ENCODE assay signal across 1 cellular context in genomic region chr15:62766599-62766998, GRCh38.
TF ChIP-seq lines count a peak whose summit lies in the region.

No MANE protein-coding gene starts in this region.

TF ChIP-seq in SK-N-SH, 30 proteins besides CTCF, POLR2A, EP300 and RAD21 (continued from another document):
- TF ChIP-seq REST (IDR thresholded peaks at IDR 0.05; ENCODE audit: low read depth, low read length) (0 out of 2 replicates have a peak, but pooled peaks have one; percentile 43), CHD2 (IDR thresholded peaks at IDR 0.05; ENCODE audit: low read length, partially characterized antibody) (no peak), EZH2phosphoT487 (IDR thresholded peaks at IDR 0.05; ENCODE audit: borderline replicate concordance, low read depth) (no peak), FOXJ3 (CRISPR knock-in tag; IDR thresholded peaks at IDR 0.05) (no peak), MAX (IDR thresholded peaks at IDR 0.05; ENCODE audit: low read depth) (0 out of 2 replicates have a peak, but pooled peaks have one; percentile 18), SIN3A (IDR thresholded peaks at IDR 0.05; ENCODE audit: borderline replicate concordance, low read depth, low read length) (peak; percentile 61; the same call in 1 of the 2 replicates), POLR2AphosphoS5 (IDR thresholded peaks at IDR 0.05; ENCODE audit: low read depth, low read length) (peak; percentile 85), FOSL2 (IDR thresholded peaks at IDR 0.05; ENCODE audit: borderline replicate concordance, low read depth) (peak; percentile 57; the same call in 1 of the 2 replicates), TCF12 (IDR thresholded peaks at IDR 0.05) (peak; percentile 100), RFX5 (IDR thresholded peaks at IDR 0.05; ENCODE audit: low read length) (no peak), TAF1 (IDR thresholded peaks at IDR 0.05; ENCODE audit: borderline replicate concordance, low read depth, low read length) (no peak), TEAD4 (IDR thresholded peaks at IDR 0.05; ENCODE audit: borderline replicate concordance, insufficient read depth) (peak; percentile 97), PBX3 (IDR thresholded peaks at IDR 0.05) (peak; percentile 95), GABPA (IDR thresholded peaks at IDR 0.05; ENCODE audit: low read depth) (no peak), SMC3 (IDR thresholded peaks at IDR 0.05; ENCODE audit: low read depth, low read length) (no peak), NRF1 (IDR thresholded peaks at IDR 0.05; ENCODE audit: low read depth, low read length) (no peak), IRF3 (IDR thresholded peaks at IDR 0.05; ENCODE audit: low read depth, low read length) (no peak)
